6 cellular contexts compared by ENCODE assay signal in the genomic region with DNA sequence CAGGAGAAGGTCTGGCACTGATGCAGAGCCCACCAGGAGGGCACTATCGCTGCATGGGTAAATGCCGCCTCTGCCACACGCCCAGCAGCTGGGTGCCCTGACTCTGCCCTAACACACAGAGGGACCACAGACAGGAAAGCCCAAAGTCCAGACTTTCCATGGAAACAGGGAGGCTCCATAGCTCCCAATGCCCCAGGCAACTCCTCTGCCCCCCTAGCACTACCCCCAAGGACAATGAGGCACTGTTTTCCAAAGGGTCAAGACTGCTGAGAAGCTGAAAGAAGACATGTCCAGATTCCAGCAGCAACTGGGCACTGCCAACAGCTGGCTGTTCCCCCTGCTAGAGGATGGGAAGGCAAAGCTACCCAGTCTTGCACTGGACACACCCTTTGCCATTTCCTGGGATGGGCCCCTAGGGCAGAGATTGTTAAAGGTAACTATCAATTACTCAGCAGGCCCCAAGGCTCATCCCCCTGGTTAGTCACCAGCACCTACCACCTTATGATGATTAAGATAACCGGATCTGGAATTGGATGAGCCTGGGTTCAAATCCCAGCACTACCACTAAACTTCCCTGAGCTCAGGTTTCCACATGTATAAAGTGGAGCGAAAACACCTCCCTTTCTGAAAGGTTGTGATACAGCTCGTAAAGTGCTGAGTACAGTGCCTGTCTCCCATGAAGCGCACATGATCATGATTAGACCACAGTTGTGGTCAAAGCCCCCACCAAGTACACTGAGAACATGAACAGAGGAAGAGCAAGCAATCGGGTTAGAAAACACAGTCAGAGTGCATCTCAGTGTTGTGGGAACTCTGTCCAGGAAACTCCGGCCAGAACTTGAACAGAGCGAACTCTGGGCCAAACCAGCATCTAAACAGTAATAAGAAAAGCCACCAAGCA. TPM values are rescaled to one million over a fixed set of nuclear protein-coding genes. Genes with fewer than 3 reads are reported as not detected.
DNase-seq lines count a peak whose midpoint lies in the region; ATAC-seq and TF ChIP-seq lines count a peak whose summit lies in the region.

No MANE protein-coding gene starts in this region.

- H3K27ac ChIP-seq in left ventricle myocardium inferior (replicated peaks), result peak overlapping the region; percentile 96

- peaks cover 87% of the 10 kb centered on the region for H3K4me1 ChIP-seq in left ventricle myocardium inferior

- CTCF ChIA-PET in activated naive CD4-positive, alpha-beta T cell treated with anti-CD3 and anti-CD28 coated beads for 36 hours (lab: Charles Lee), result interaction anchor here (1.7 to 15.7 kb wide), 4 partner anchors 11 to 61 kb away, joined by 5 to 637 read pairs (median 90); partner anchors contain the start of gene RPLP0

- H3K9me3 Mint-ChIP-seq in activated naive CD4-positive, alpha-beta T cell treated with anti-CD3 and anti-CD28 coated beads for 36 hours, result no peaks in the 10 kb centered on the region
- H3K9me3 Mint-ChIP-seq in type B pancreatic cell, result no peaks in the 10 kb centered on the region

- intact Hi-C loops in activated naive CD4-positive, alpha-beta T cell treated with anti-CD3 and anti-CD28 coated beads for 36 hours (cut with micrococcal nuclease), result loop anchor here (1.0 kb wide), 1 partner anchor 10 kb away; no protein-coding TSS in a partner anchor
- intact Hi-C loops in left ventricle myocardium inferior (cut with micrococcal nuclease), result no loop called here

- H3K27me3 Mint-ChIP-seq in activated naive CD4-positive, alpha-beta T cell treated with anti-CD3 and anti-CD28 coated beads for 36 hours (ENCODE audit: low read depth), result no peaks in the 10 kb centered on the region
- H3K27me3 Mint-ChIP-seq in type B pancreatic cell, result no peaks in the 10 kb centered on the region

- ATAC-seq in HG03175 (IDR thresholded peaks at IDR 0.05; ENCODE audit: unreplicated experiment) (no peak), HG03280 (IDR thresholded peaks at IDR 0.05; ENCODE audit: unreplicated experiment) (no peak)

- peaks cover 9% of the 10 kb centered on the region for H3K36me3 Mint-ChIP-seq in activated naive CD4-positive, alpha-beta T cell treated with anti-CD3 and anti-CD28 coated beads for 36 hours (ENCODE audit: low read depth)
- peaks cover 4% of the 10 kb centered on the region for H3K36me3 Mint-ChIP-seq in type B pancreatic cell

- peak overlapping the region; percentile 89 for H3K4me3 Mint-ChIP-seq in activated naive CD4-positive, alpha-beta T cell treated with anti-CD3 and anti-CD28 coated beads for 36 hours
- peak overlapping the region; percentile 89 for H3K4me3 Mint-ChIP-seq in type B pancreatic cell

- TF ChIP-seq CTCF in left ventricle myocardium inferior (IDR thresholded peaks at IDR 0.05; ENCODE audit: borderline replicate concordance), result no peak
- no peak for TF ChIP-seq CTCF in type B pancreatic cell (conservative IDR thresholded peaks at IDR 0.05)

- H3K27me3 ChIP-seq in left ventricle myocardium inferior (ENCODE audit: low read depth), result no peaks in the 10 kb centered on the region

- H3K9me3 ChIP-seq in left ventricle myocardium inferior (replicated peaks), result no peaks in the 10 kb centered on the region

- DNase-seq in activated naive CD4-positive, alpha-beta T cell treated with anti-CD3 and anti-CD28 coated beads for 36 hours, result peak; percentile 55
- no peak for DNase-seq in activated naive CD4-positive, alpha-beta T cell treated with anti-CD3 and anti-CD28 coated beads, Interleukin-2, amount 50 U/mL, for 16 hours
- DNase-seq in left ventricle myocardium inferior (no peak), type B pancreatic cell (ENCODE audit: extremely low spot score, unreplicated experiment) (no peak)

- peak overlapping the region; percentile 97 for H3K4me3 ChIP-seq in left ventricle myocardium inferior

- peak overlapping the region; percentile 65 for H3K27ac Mint-ChIP-seq in activated naive CD4-positive, alpha-beta T cell treated with anti-CD3 and anti-CD28 coated beads for 36 hours
- peak overlapping the region; percentile 67 for H3K27ac Mint-ChIP-seq in type B pancreatic cell

- peaks cover 73% of the 10 kb centered on the region for H3K4me1 Mint-ChIP-seq in activated naive CD4-positive, alpha-beta T cell treated with anti-CD3 and anti-CD28 coated beads for 36 hours (ENCODE audit: low read depth)
- H3K4me1 Mint-ChIP-seq in type B pancreatic cell (ENCODE audit: unreplicated experiment), result peaks cover 47% of the 10 kb centered on the region

- no peaks in the 10 kb centered on the region for H3K36me3 ChIP-seq in left ventricle myocardium inferior

RNA-seq across cellular contexts. Expression of gene PXN, which starts 3.3 kb away (rescaled TPM):
- 100 to 1,000 TPM; 109 to 112 TPM for total RNA-seq in activated naive CD4-positive, alpha-beta T cell treated with anti-CD3 and anti-CD28 coated beads for 36 hours
- total RNA-seq in left ventricle myocardium inferior (59.8 TPM), type B pancreatic cell (ENCODE audit: low replicate concordance) (60.7 and 127 TPM in 2 replicates)

RNA-seq across cellular contexts. Expression of gene RNU4-2, which starts 29.5 kb away (rescaled TPM):
- 1,000 to 10,000 TPM; 1,318 to 2,532 TPM for total RNA-seq in activated naive CD4-positive, alpha-beta T cell treated with anti-CD3 and anti-CD28 coated beads for 36 hours
- total RNA-seq in left ventricle myocardium inferior (22,484 TPM), type B pancreatic cell (ENCODE audit: low replicate concordance) (6,693 and 9,065 TPM in 2 replicates)

RNA-seq across cellular contexts. Expression of gene RNU4-1, which starts 30.8 kb away (rescaled TPM):
- total RNA-seq in activated naive CD4-positive, alpha-beta T cell treated with anti-CD3 and anti-CD28 coated beads for 36 hours, result 1,000 to 10,000 TPM in 1 of 2 experiments, 100 to 1,000 TPM in 1; 685 to 1,294 TPM
- total RNA-seq in left ventricle myocardium inferior (2,088 TPM), type B pancreatic cell (ENCODE audit: low replicate concordance) (4,376 and 7,253 TPM in 2 replicates)

RNA-seq across cellular contexts. Expression of gene SIRT4, which starts 39.9 kb away (rescaled TPM):
- total RNA-seq in activated naive CD4-positive, alpha-beta T cell treated with anti-CD3 and anti-CD28 coated beads for 36 hours, result 1 to 10 TPM; 2.0 to 3.7 TPM
- 6.5 TPM for total RNA-seq in left ventricle myocardium inferior
- 2.0 and 2.7 TPM in 2 replicates for total RNA-seq in type B pancreatic cell (ENCODE audit: low replicate concordance)
